In genomic region chr2:200578778-200579177, GRCh38 we compare ENCODE assay signal across 9 cellular contexts. TPM values are rescaled to one million over a fixed set of nuclear protein-coding genes. Genes with fewer than 3 reads are reported as not detected.
DNase-seq lines count a peak whose midpoint lies in the region; ATAC-seq, FAIRE-seq and TF ChIP-seq lines count a peak whose summit lies in the region.
"Had no signal": no experiment of that assay in that cellular context is flagged by ENCODE, and none has a peak within 500 bp of the region (broad histone marks: within the 10 kb centered on the region; RNA-seq: fewer than 3 reads in every experiment).

No MANE protein-coding gene starts in this region.

- no peak overlapping the region for H3K4ac ChIP-seq in mesenchymal stem cell (ENCODE audit: low read depth in 1 of 2, low read length in 2 of 2)
- H3K4ac ChIP-seq in neuronal stem cell (ENCODE audit: low read length), result no peak overlapping the region

- DNase-seq in Calu3 (no peak), HT-29 (ENCODE audit: low spot score) (peak; percentile 58), adrenal gland (peak in 2 of 7 donors; percentile 35 to 40), mesenchymal stem cell (peak; percentile 45), neuronal stem cell (ENCODE audit: low spot score) (no peak), posterior vena cava (ENCODE audit: low spot score) (no peak), frontal cortex (ENCODE audit: low spot score in 2 of 2) (no peak)

- H3K9me3 Mint-ChIP-seq in Calu3 (ENCODE audit: low read depth, unreplicated experiment), result no peaks in the 10 kb centered on the region

- H3K23ac ChIP-seq in mesenchymal stem cell (ENCODE audit: low read length in 2 of 2) (no peak overlapping the region), neuronal stem cell (ENCODE audit: low read depth, low read length, poor library complexity) (no peak overlapping the region)

- no peak overlapping the region for H2AFZ ChIP-seq in mesenchymal stem cell (ENCODE audit: low read depth, low read length)
- H2AFZ ChIP-seq in neuronal stem cell (ENCODE audit: low read length), result no peak overlapping the region

- no peak for FAIRE-seq in frontal cortex (lab: Jason Lieb, UNC)

- no peak overlapping the region for H3K27ac ChIP-seq in adrenal gland
- no peak overlapping the region for H3K27ac ChIP-seq in mesenchymal stem cell (ENCODE audit: low read length, poor library complexity, severe bottlenecking)
- H3K27ac ChIP-seq in neuronal stem cell (replicated peaks; ENCODE audit: low read length), result no peak overlapping the region

- H3K27me3 Mint-ChIP-seq in Calu3 (ENCODE audit: unreplicated experiment), result no peaks in the 10 kb centered on the region

- CTCF ChIA-PET in Calu3 (lab: Charles Lee), result interaction anchor here (0.9 to 1.5 kb wide), 3 partner anchors 124 to 178 kb away, joined by 3 to 12 read pairs (median 5); no protein-coding TSS in a partner anchor

- H4K91ac ChIP-seq in mesenchymal stem cell (ENCODE audit: low read length) (no peak overlapping the region), neuronal stem cell (ENCODE audit: low read depth, low read length, poor library complexity) (no peak overlapping the region)

- H3K9me3 ChIP-seq in adrenal gland (replicated peaks in 1 of 3), result no peaks in the 10 kb centered on the region
- no peaks in the 10 kb centered on the region for H3K9me3 ChIP-seq in mesenchymal stem cell (ENCODE audit: control insufficient read depth, low read length)
- H3K9me3 ChIP-seq in neuronal stem cell (replicated peaks in 1 of 2; ENCODE audit: control insufficient read depth in 2 of 2, insufficient read depth in 1 of 2, low read depth in 1 of 2, low read length in 2 of 2), result peaks cover 0 to 6% of the 10 kb centered on the region in 2 donors

- H2BK120ac ChIP-seq in mesenchymal stem cell (ENCODE audit: low read depth, low read length), result no peak overlapping the region
- no peak overlapping the region for H2BK120ac ChIP-seq in neuronal stem cell (ENCODE audit: low read depth, low read length)

- no peak overlapping the region for H3K4me3 ChIP-seq in adrenal gland
- H3K4me3 ChIP-seq in mesenchymal stem cell (ENCODE audit: insufficient read depth in 1 of 2, low read depth in 1 of 2, low read length in 2 of 2), result no peak overlapping the region
- H3K4me3 ChIP-seq in neuronal stem cell (ENCODE audit: low read length in 2 of 2), result no peak overlapping the region

- H3K18ac ChIP-seq in mesenchymal stem cell (ENCODE audit: low read depth in 1 of 2, low read length in 2 of 2), result no peak overlapping the region
- no peak overlapping the region for H3K18ac ChIP-seq in neuronal stem cell (ENCODE audit: low read length)

- ATAC-seq in GM19397 (IDR thresholded peaks at IDR 0.05; ENCODE audit: unreplicated experiment), result no peak

- intact Hi-C loops in Calu3 (cut with micrococcal nuclease; ENCODE audit: unreplicated experiment), result loop anchor here (1.0 to 5.0 kb wide), 4 partner anchors 80 to 606 kb away; no protein-coding TSS in a partner anchor
- intact Hi-C loops in adrenal gland (cut with DNase I), result loop anchor here in 1 of 2 donors (5.0 kb wide), 1 partner anchor 124 kb away; no protein-coding TSS in a partner anchor
- intact Hi-C loops in posterior vena cava (cut with DNase I), result loop anchor here in 1 of 2 donors (5.0 kb wide), 1 partner anchor 124 kb away; no protein-coding TSS in a partner anchor

- WGBS in adrenal gland, 4 donors, result 6 to 55% (median 36%) methylated on average over 1 of the region's 1 CpG
- 40% methylated on average over 1 of the region's 1 CpG for WGBS in mesenchymal stem cell
- no CpG with 5 or more reads among the region's 1 CpG for WGBS in neuronal stem cell (ENCODE audit: extremely low coverage in 2 of 2, insufficient read length in 2 of 2, insufficient replicate concordance in 1 of 2), 2 donors

- BruUV-seq in Calu3 (replicated peaks; lab: Mats Ljungman, UMichigan), result no TSS peak

- peaks cover 4% of the 10 kb centered on the region for H3K36me3 Mint-ChIP-seq in Calu3 (ENCODE audit: insufficient read depth, unreplicated experiment)

- no peak overlapping the region for H2BK15ac ChIP-seq in mesenchymal stem cell (ENCODE audit: low read depth, poor library complexity, severe bottlenecking)
- no peak overlapping the region for H2BK15ac ChIP-seq in neuronal stem cell (ENCODE audit: low read length)

- H3K79me1 ChIP-seq in mesenchymal stem cell (replicated peaks; ENCODE audit: low read length, poor library complexity, severe bottlenecking), result peaks cover 2% of the 10 kb centered on the region
- H3K79me1 ChIP-seq in neuronal stem cell (ENCODE audit: low read depth, low read length), result no peaks in the 10 kb centered on the region

- H3K9ac ChIP-seq in mesenchymal stem cell (ENCODE audit: low read length) (no peak overlapping the region), neuronal stem cell (ENCODE audit: low read depth, low read length, poor library complexity) (no peak overlapping the region)

- no peak overlapping the region for H4K8ac ChIP-seq in mesenchymal stem cell (ENCODE audit: low read length)
- H4K8ac ChIP-seq in neuronal stem cell (ENCODE audit: low read depth, low read length), result no peak overlapping the region

- H3K27me3 ChIP-seq in adrenal gland, result no peaks in the 10 kb centered on the region
- H3K27me3 ChIP-seq in mesenchymal stem cell (ENCODE audit: control insufficient read depth in 1 of 2, insufficient read depth in 1 of 2, low read length in 2 of 2), result no peaks in the 10 kb centered on the region
- no peaks in the 10 kb centered on the region for H3K27me3 ChIP-seq in neuronal stem cell (ENCODE audit: control insufficient read depth in 3 of 3, insufficient read depth in 3 of 3, low read depth in 1 of 3, low read length in 3 of 3)

- H3K4me2 ChIP-seq in mesenchymal stem cell (ENCODE audit: low read length, poor library complexity, severe bottlenecking) (no peak overlapping the region), neuronal stem cell (ENCODE audit: insufficient read depth, low read length, poor library complexity, severe bottlenecking) (no peak overlapping the region)

- peak; percentile 51 for TF ChIP-seq CTCF in Calu3 (IDR thresholded peaks at IDR 0.05; ENCODE audit: unreplicated experiment)
- TF ChIP-seq CTCF in adrenal gland (IDR thresholded peaks at IDR 0.05), result peak; percentile 27 to 70 (median 62)

- H3K14ac ChIP-seq in mesenchymal stem cell (ENCODE audit: low read length in 2 of 2) (no peak overlapping the region), neuronal stem cell (ENCODE audit: low read length) (no peak overlapping the region)

- no peak overlapping the region for H3K27ac Mint-ChIP-seq in Calu3 (ENCODE audit: unreplicated experiment)
- H3K27ac Mint-ChIP-seq: IgD-negative memory B cell had no signal

- H3K4me1 Mint-ChIP-seq in Calu3 (ENCODE audit: low read depth, unreplicated experiment), result no peaks in the 10 kb centered on the region

- peaks cover 0 to 5% of the 10 kb centered on the region in 2 donors for H3K4me1 ChIP-seq in adrenal gland (replicated peaks in 1 of 2)
- no peaks in the 10 kb centered on the region for H3K4me1 ChIP-seq in mesenchymal stem cell (ENCODE audit: control insufficient read depth, insufficient read depth, low read depth, low read length)
- H3K4me1 ChIP-seq in neuronal stem cell (ENCODE audit: control insufficient read depth in 2 of 2, insufficient read depth in 1 of 2, low read depth in 1 of 2, low read length in 2 of 2), result no peaks in the 10 kb centered on the region

- no peak overlapping the region for H3K4me3 Mint-ChIP-seq in Calu3 (ENCODE audit: low read depth, unreplicated experiment)
- H3K4me3 Mint-ChIP-seq: IgD-negative memory B cell had no signal

- no peak overlapping the region for H2BK12ac ChIP-seq in mesenchymal stem cell (ENCODE audit: low read length in 2 of 2)
- no peak overlapping the region for H2BK12ac ChIP-seq in neuronal stem cell (ENCODE audit: low read length)

- H2BK5ac ChIP-seq in mesenchymal stem cell (ENCODE audit: low read depth, low read length, poor library complexity, severe bottlenecking) (no peak overlapping the region), neuronal stem cell (ENCODE audit: low read length) (no peak overlapping the region)

- no peaks in the 10 kb centered on the region for H3K36me3 ChIP-seq in adrenal gland (replicated peaks in 1 of 2)
- H3K36me3 ChIP-seq in mesenchymal stem cell (ENCODE audit: control insufficient read depth in 1 of 2, insufficient read depth in 2 of 2, low read depth in 1 of 2, low read length in 2 of 2), result no peaks in the 10 kb centered on the region
- H3K36me3 ChIP-seq in neuronal stem cell (replicated peaks in 1 of 2; ENCODE audit: control insufficient read depth in 2 of 2, insufficient read depth in 2 of 2, low read length in 2 of 2), result peaks cover 0 to 33% of the 10 kb centered on the region in 2 donors

- no peak for TF ChIP-seq POLR2A in adrenal gland (IDR thresholded peaks at IDR 0.05)

- H2AK5ac ChIP-seq in mesenchymal stem cell (ENCODE audit: low read length, severe bottlenecking) (no peak overlapping the region), neuronal stem cell (ENCODE audit: low read depth, low read length) (no peak overlapping the region)

RNA-seq across cellular contexts. Expression of gene AOX1, which starts 7.0 kb away (rescaled TPM):
- total RNA-seq in Calu3 (2022) (0.22 and 0.45 TPM in 2 replicates), adrenal gland (1,000 to 10,000 TPM in 2 of 8 donors, 100 to 1,000 TPM in 6; 650 to 1,121 (median 899) TPM), posterior vena cava (100 to 1,000 TPM; 212 to 333 TPM), frontal cortex (0.82 TPM)
- total RNA-seq in HT-29 (2014; rRNA removed; shearing (Covaris generic)), result not detected in 2 replicates
- polyA plus RNA-seq in adrenal gland, result 100 to 1,000 TPM; 101 to 406 (median 127) TPM
- 1.1 TPM for polyA plus RNA-seq in mesenchymal stem cell (2013, experiment 1 of 2)
- 0.99 TPM for polyA plus RNA-seq in mesenchymal stem cell (2013, experiment 2 of 2)
- 0.81 TPM for polyA plus RNA-seq in neuronal stem cell (2013, experiment 1 of 2)
- polyA plus RNA-seq in neuronal stem cell (2013, experiment 2 of 2), result 0.89 TPM
- polyA plus RNA-seq: IgD-negative memory B cell had no signal

RNA-seq across cellular contexts. Expression of gene SGO2, which starts 52.8 kb away (rescaled TPM):
- total RNA-seq in Calu3 (2022) (18.0 and 22.9 TPM in 2 replicates), adrenal gland (1 to 10 TPM; 1.2 to 2.8 (median 1.7) TPM), posterior vena cava (1 to 10 TPM; 2.3 to 2.7 TPM), frontal cortex (2.9 TPM)
- total RNA-seq in HT-29 (2014; rRNA removed; shearing (Covaris generic)), result 3.9 and 5.3 TPM in 2 replicates
- 1 to 10 TPM in 1 of 3 donors, under 1 TPM in 2; 0.27 to 2.2 (median 0.88) TPM for polyA plus RNA-seq in adrenal gland
- 3.5 TPM for polyA plus RNA-seq in mesenchymal stem cell (2013, experiment 1 of 2)
- 3.7 TPM for polyA plus RNA-seq in mesenchymal stem cell (2013, experiment 2 of 2)
- polyA plus RNA-seq in neuronal stem cell (2013, experiment 1 of 2), result 49.7 TPM
- 50.8 TPM for polyA plus RNA-seq in neuronal stem cell (2013, experiment 2 of 2)

Comparison
In these comparisons a context has a peak if more than half of its experiments do, and no peak if none do; other contexts are left out.
1. DNase-seq: peak in HT-29 (single experiment) and mesenchymal stem cell (single experiment); none in Calu3 (single experiment), neuronal stem cell (single experiment), posterior vena cava (single experiment) and frontal cortex (0 of 2).
2. RNA of gene AOX1, which starts 7.0 kb away (total RNA-seq): 650 to 1,121 TPM in adrenal gland and 212 to 333 TPM in posterior vena cava; 0.82 TPM in frontal cortex (single experiment), 0.22 to 0.45 TPM in Calu3 and not detected in HT-29; every median in the first group is over 100 times any median in the second.